Comparison of ENCODE assay signal across 25 cellular contexts in the genomic region with DNA sequence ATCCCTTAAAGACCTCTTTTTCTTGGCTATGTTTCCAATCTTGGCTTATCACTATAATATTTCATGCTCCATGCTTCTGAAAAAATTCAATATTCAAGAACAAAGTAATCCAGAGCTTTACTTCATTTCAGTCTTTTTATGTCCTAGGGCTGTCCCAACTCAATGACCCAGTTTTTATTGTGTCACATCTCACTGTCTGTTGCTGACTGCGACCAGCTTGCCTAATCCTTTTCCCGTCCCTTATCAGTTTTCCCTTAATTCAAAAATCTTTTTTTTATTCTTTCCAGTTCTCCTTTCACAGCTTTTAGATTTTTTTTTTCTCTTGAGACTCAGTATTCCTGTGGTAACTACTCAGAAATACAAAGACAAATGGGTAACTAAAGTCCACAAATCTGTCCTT. TPM values are rescaled to one million over a fixed set of nuclear protein-coding genes. Genes with fewer than 3 reads are reported as not detected.
"Had no signal": no experiment of that assay in that cellular context is flagged by ENCODE, and none has a peak within 500 bp of the region (broad histone marks: within the 10 kb centered on the region; RNA-seq: fewer than 3 reads in every experiment).

No MANE protein-coding gene starts in this region.

- H3K27me3 ChIP-seq: brain microvascular endothelial cell, gastroesophageal sphincter, left lung, pancreas, testis had no signal

- H3K4me1 ChIP-seq: left lung, prostate gland, testis had no signal

- DNase-seq: activated CD4-positive, alpha-beta T cell treated with anti-CD3 and anti-CD28 coated beads for 48 hours; activated CD4-positive, alpha-beta T cell treated with anti-CD3 and anti-CD28 coated beads, Interleukin-2, amount 50 U/mL, for 48 hours; activated CD8-positive, alpha-beta memory T cell treated with anti-CD3 and anti-CD28 coated beads for 24 hours; activated effector memory CD4-positive, alpha-beta T cell treated with anti-CD3 and anti-CD28 coated beads, Interleukin-2, amount 50 U/mL, for 16 hours; activated naive CD4-positive, alpha-beta T cell treated with anti-CD3 and anti-CD28 coated beads for 36 hours; activated naive CD8-positive, alpha-beta T cell treated with anti-CD3 and anti-CD28 coated beads for 36 hours; activated T-cell treated with anti-CD3 and anti-CD28 coated beads, Interleukin-2, amount 50 U/mL, for 1 hour; amniotic stem cell; brain microvascular endothelial cell; cortex of kidney; hippocampal formation; left lung; mammary epithelial cell; naive B cell; pancreas; retina; stimulated activated CD4-positive, alpha-beta T cell treated with anti-CD3 and anti-CD28 coated beads, Interleukin-2, amount 100 ng/mL, for 48 hours; stimulated activated naive CD4-positive, alpha-beta T cell treated with Interleukin-2 at 50 U/mL for 16 hours; testis; trophoblast cell; WERI-Rb-1 had no signal

- H3K27ac ChIP-seq: brain microvascular endothelial cell, gastroesophageal sphincter, left lung, pancreas, prostate gland, testis, WERI-Rb-1 had no signal

- H3K4me3 ChIP-seq: gastroesophageal sphincter, left lung, pancreas, prostate gland, testis had no signal

- H3K36me3 ChIP-seq: brain microvascular endothelial cell, gastroesophageal sphincter, left lung, pancreas, prostate gland, WERI-Rb-1 had no signal

- ATAC-seq: activated CD4-positive, CD25-positive, alpha-beta regulatory T cell treated with anti-CD3 and anti-CD28 coated beads, Interleukin-2, amount 50 U/mL, for 24 hours; gastroesophageal sphincter; left lung had no signal

- H3K9me3 ChIP-seq: gastroesophageal sphincter, left lung, pancreas, prostate gland, testis had no signal

RNA-seq across cellular contexts. Expression of gene TMEM17, which starts 10.2 kb away (rescaled TPM):
- total RNA-seq: T-helper 1 cell treated with Interleukin-12 subunit alpha and Interleukin-12 subunit beta and Interleukin-4 antibody, amounts not matched to agents 30 ng/mL and 1 ng/mL, for 36 hours had no signal
